In genomic region chr18:12271376-12272235, GRCh38 we compare ENCODE assay signal across 8 cellular contexts. TPM values are rescaled to one million over a fixed set of nuclear protein-coding genes. Genes with fewer than 3 reads are reported as not detected.
A peak's percentile ranks its signal among the peaks of the same experiment; 100 is the strongest.
DNase-seq lines count a peak whose midpoint lies in the region; ATAC-seq and TF ChIP-seq lines count a peak whose summit lies in the region.

No MANE protein-coding gene starts in this region.

- peak; percentile 84 for ATAC-seq in GM19397 (IDR thresholded peaks at IDR 0.05; ENCODE audit: unreplicated experiment)

- no peaks in the 10 kb centered on the region for H3K9me3 ChIP-seq in BLaER1 treated with 17β-estradiol and CSF1 and Interleukin-3, amounts not matched to agents 10 nM and 100 nM (replicated peaks in 1 of 11)
- no peaks in the 10 kb centered on the region for H3K9me3 ChIP-seq in HUES48 (ENCODE audit: control insufficient read depth, insufficient read depth, low read length)
- H3K9me3 ChIP-seq in OCI-LY3 (ENCODE audit: insufficient read depth, low read length) = no peaks in the 10 kb centered on the region
- H3K9me3 ChIP-seq in neural progenitor cell (ENCODE audit: low read depth) = no peaks in the 10 kb centered on the region
- no peaks in the 10 kb centered on the region for H3K9me3 ChIP-seq in testis

- no peaks in the 10 kb centered on the region for H3K36me3 ChIP-seq in BLaER1 treated with 17β-estradiol and CSF1 and Interleukin-3, amounts not matched to agents 10 nM and 100 nM
- no peaks in the 10 kb centered on the region for H3K36me3 ChIP-seq in HUES48 (ENCODE audit: control insufficient read depth, insufficient read depth, low read length)
- H3K36me3 ChIP-seq in OCI-LY3 (replicated peaks; ENCODE audit: low read depth, low read length) = no peaks in the 10 kb centered on the region
- no peaks in the 10 kb centered on the region for H3K36me3 ChIP-seq in neural progenitor cell
- H3K36me3 ChIP-seq in testis (ENCODE audit: low read depth, missing control alignments) = no peaks in the 10 kb centered on the region

- peak overlapping the region; percentile 48 to 73 (median 60) for H3K4me3 ChIP-seq in BLaER1 treated with 17β-estradiol and CSF1 and Interleukin-3, amounts not matched to agents 10 nM and 100 nM
- H3K4me3 ChIP-seq in HUES48 (ENCODE audit: low read depth, low read length) (peak overlapping the region; percentile 83), OCI-LY3 (ENCODE audit: low read length) (peak overlapping the region; percentile 76), neural progenitor cell (peak overlapping the region; percentile 65), testis (peak overlapping the region; percentile 49 to 65)

- TF ChIP-seq CTCF in OCI-LY3 (IDR thresholded peaks at IDR 0.05; ENCODE audit: low read depth, low read length) (peak; percentile 53), neural progenitor cell (IDR thresholded peaks at IDR 0.05) (peak; percentile 71), testis (IDR thresholded peaks at IDR 0.05) (peak; percentile 61 to 81 (median 74))

- H3K9me3 Mint-ChIP-seq in neural progenitor cell = no peaks in the 10 kb centered on the region

- intact Hi-C loops in testis (cut with DNase I; ENCODE audit: low total_unique reads) = no loop called here

- no peaks in the 10 kb centered on the region for H3K36me3 Mint-ChIP-seq in neural progenitor cell

- peak overlapping the region; percentile 80 for H3K4me3 Mint-ChIP-seq in neural progenitor cell

- peaks cover 9% of the 10 kb centered on the region for H3F3A ChIP-seq in neural progenitor cell (ENCODE audit: low read depth)

- H4K20me1 ChIP-seq in BLaER1 treated with 17β-estradiol and CSF1 and Interleukin-3, amounts not matched to agents 10 nM and 100 nM = no peaks in the 10 kb centered on the region
- no peaks in the 10 kb centered on the region for H4K20me1 ChIP-seq in OCI-LY3 (ENCODE audit: insufficient read depth, low read length)
- H4K20me1 ChIP-seq in neural progenitor cell (ENCODE audit: low read depth) = no peaks in the 10 kb centered on the region

- H3K27ac ChIP-seq in BLaER1 treated with 17β-estradiol and CSF1 and Interleukin-3, amounts not matched to agents 10 nM and 100 nM = peak overlapping the region; percentile 24 to 75 (median 60); a peak in 16 of 22 replicates
- peak overlapping the region; percentile 66 for H3K27ac ChIP-seq in HUES48 (ENCODE audit: low read depth, low read length)
- no peak overlapping the region for H3K27ac ChIP-seq in OCI-LY3 (ENCODE audit: low read length)
- H3K27ac ChIP-seq in neural progenitor cell = no peak overlapping the region
- H3K27ac ChIP-seq in testis = peak overlapping the region; percentile 14 to 79

- peak; percentile 72 to 75 for DNase-seq in activated T-cell treated with anti-CD3 and anti-CD28 coated beads, Interleukin-2, amount 50 U/mL, for 48 hours
- DNase-seq in fibroblast of the conjunctiva (ENCODE audit: low read depth) (peak; percentile 59), neural progenitor cell (ENCODE audit: low spot score) (peak; percentile 86), testis (peak; percentile 83)

- peak overlapping the region; percentile 98 for H2AFZ ChIP-seq in OCI-LY3 (ENCODE audit: low read depth, low read length)
- peak overlapping the region; percentile 94 for H2AFZ ChIP-seq in neural progenitor cell (replicated peaks)

- no peaks in the 10 kb centered on the region for H3K27me3 ChIP-seq in BLaER1 treated with 17β-estradiol and CSF1 and Interleukin-3, amounts not matched to agents 10 nM and 100 nM
- H3K27me3 ChIP-seq in HUES48 (ENCODE audit: control insufficient read depth, insufficient read depth, low read length) (no peaks in the 10 kb centered on the region), OCI-LY3 (ENCODE audit: low read depth, low read length) (peaks cover 4% of the 10 kb centered on the region; the same call in 1 of the 2 replicates), neural progenitor cell (no peaks in the 10 kb centered on the region), testis (no peaks in the 10 kb centered on the region)

- WGBS in testis, 2 donors = 12 to 19% methylated on average over 34 to 43 of the region's 51 CpGs

- H3K79me2 ChIP-seq in OCI-LY3 (ENCODE audit: low read length) = no peaks in the 10 kb centered on the region
- no peaks in the 10 kb centered on the region for H3K79me2 ChIP-seq in neural progenitor cell (ENCODE audit: low read depth)

- H3K9ac ChIP-seq in BLaER1 treated with 17β-estradiol and CSF1 and Interleukin-3, amounts not matched to agents 10 nM and 100 nM = peak overlapping the region; percentile 64 to 81 (median 76)
- H3K9ac ChIP-seq in HUES48 (ENCODE audit: low read depth, low read length) (peak overlapping the region; percentile 92), OCI-LY3 (ENCODE audit: low read length) (peak overlapping the region; percentile 64), neural progenitor cell (no peak overlapping the region)

- peaks cover 6% of the 10 kb centered on the region for H3K4me1 Mint-ChIP-seq in neural progenitor cell

- peaks cover 5 to 17% (median 8%) of the 10 kb centered on the region in 10 experiments; a peak in 17 of 20 replicates for H3K4me1 ChIP-seq in BLaER1 treated with 17β-estradiol and CSF1 and Interleukin-3, amounts not matched to agents 10 nM and 100 nM
- H3K4me1 ChIP-seq in HUES48 (ENCODE audit: control insufficient read depth, insufficient read depth, low read length) = no peaks in the 10 kb centered on the region
- no peaks in the 10 kb centered on the region for H3K4me1 ChIP-seq in OCI-LY3 (ENCODE audit: low read length)
- no peaks in the 10 kb centered on the region for H3K4me1 ChIP-seq in neural progenitor cell
- H3K4me1 ChIP-seq in testis = no peaks in the 10 kb centered on the region

- H3K4me2 ChIP-seq in BLaER1 treated with 17β-estradiol and CSF1 and Interleukin-3, amounts not matched to agents 10 nM and 100 nM = peak overlapping the region; percentile 66 to 95 (median 76)
- H3K4me2 ChIP-seq in OCI-LY3 (ENCODE audit: low read length) (peak overlapping the region; percentile 85), neural progenitor cell (peak overlapping the region; percentile 74)

- TF ChIP-seq POLR2A in testis (IDR thresholded peaks at IDR 0.05) = no peak

- H3K27me3 Mint-ChIP-seq in neural progenitor cell (ENCODE audit: insufficient read depth, low read depth) = peaks cover 3% of the 10 kb centered on the region

- H3K27ac Mint-ChIP-seq in neural progenitor cell = peak overlapping the region; percentile 11

RNA-seq across cellular contexts. Expression of gene CIDEA, which starts 17.4 kb away (rescaled TPM):
- total RNA-seq in neural progenitor cell (ENCODE audit: low replicate concordance) = not detected in 2 replicates
- total RNA-seq in testis = not detected
- polyA plus RNA-seq in testis (ENCODE audit: insufficient read depth, low read depth, low replicate concordance) = 0.57 TPM

RNA-seq across cellular contexts. Expression of gene TUBB6, which starts 36.4 kb away (rescaled TPM):
- total RNA-seq in neural progenitor cell (ENCODE audit: low replicate concordance) (92.7 and 137 TPM in 2 replicates), testis (10 to 100 TPM; 47.0 to 84.5 TPM)
- 65.1 TPM for polyA plus RNA-seq in testis (ENCODE audit: insufficient read depth, low read depth, low replicate concordance)

Comparison
In these comparisons a context has a peak if more than half of its experiments do, and no peak if none do; other contexts are left out.
1. H3K27ac ChIP-seq: peak in BLaER1 treated with 17β-estradiol and CSF1 and Interleukin-3, amounts not matched to agents 10 nM and 100 nM (11 of 11), HUES48 (single experiment) and testis (2 of 2); none in OCI-LY3 (single experiment) and neural progenitor cell (single experiment).
2. Peak in every context shown above with its lines, with median percentiles within 50 percentile points of each other: H3K4me2 ChIP-seq, H3K4me3 ChIP-seq, CTCF ChIP-seq and DNase-seq.